ENCODE assay signal across 9 cellular contexts in genomic region chr16:69823831-69824563, GRCh38.
DNase-seq lines count a peak whose midpoint lies in the region; ATAC-seq, FAIRE-seq and TF ChIP-seq lines count a peak whose summit lies in the region.
"Had no signal": no experiment of that assay in that cellular context is flagged by ENCODE, and none has a peak within 500 bp of the region (broad histone marks: within the 10 kb centered on the region; RNA-seq: fewer than 3 reads in every experiment).

No MANE protein-coding gene starts in this region.

- H3K9me1 ChIP-seq in K562 (ENCODE audit: control insufficient read depth, insufficient read depth, low read length): no peaks in the 10 kb centered on the region

- no TSS peak for BruUV-seq in K562 (replicated peaks; lab: Mats Ljungman, UMichigan)

- no peak overlapping the region for H3K4me2 ChIP-seq in K562 (ENCODE audit: insufficient read depth, low read length)

- DNase-seq in K562 (ENCODE audit: extremely low read depth in 1 of 4, low spot score in 3 of 4) (no peak), type B pancreatic cell (ENCODE audit: extremely low spot score, unreplicated experiment) (no peak), NCI-H82 treated with DMSO at 0.1 percent for 48 hours (lab: John Stamatoyannopoulos, UW; ENCODE audit: unreplicated experiment) (no peak), NCI-H1417 treated with DMSO at 0.1 percent for 48 hours (lab: John Stamatoyannopoulos, UW) (no peak)
- DNase-seq in naive thymus-derived CD4-positive, alpha-beta T cell: no peak

- intact Hi-C loops in K562 (cut with micrococcal nuclease): no loop called here
- intact Hi-C loops in naive thymus-derived CD4-positive, alpha-beta T cell (cut with micrococcal nuclease): no loop called here

- H3K27ac ChIP-seq in HEK293 (ENCODE audit: extremely low read depth, low read depth, low read length) (no peak overlapping the region), K562 (ENCODE audit: extremely low read depth, low read depth, low read length) (no peak overlapping the region)
- H3K27ac ChIP-seq in naive thymus-derived CD4-positive, alpha-beta T cell (ENCODE audit: low read depth, low read length): no peak overlapping the region

- TF ChIP-seq POLR2A in K562 (conservative IDR thresholded peaks at IDR 0.05): no peak

- no peak for FAIRE-seq in K562 (lab: Jason Lieb, UNC)
- FAIRE-seq: TTC549 had no signal

- POLR2A ChIA-PET in HEK293 (lab: Yijun Ruan, JAX): no interaction called here
- POLR2A ChIA-PET in K562 (lab: Yijun Ruan, JAX): no interaction called here
- POLR2A ChIA-PET in naive thymus-derived CD4-positive, alpha-beta T cell (lab: Charles Lee): no interaction called here

- no peak overlapping the region for H2AFZ ChIP-seq in K562 (ENCODE audit: low read depth, low read length)

- H3K27me3 ChIP-seq in K562 (ENCODE audit: control insufficient read depth in 2 of 2, insufficient read depth in 2 of 2, low read length in 2 of 2): no peaks in the 10 kb centered on the region
- H3K27me3 ChIP-seq in naive thymus-derived CD4-positive, alpha-beta T cell (ENCODE audit: control insufficient read depth in 2 of 2, insufficient read depth in 2 of 2, low read length in 2 of 2): no peaks in the 10 kb centered on the region

- in situ Hi-C loops in K562 (cut with MboI): no loop called here

- H3K36me3 Mint-ChIP-seq in nephron (ENCODE audit: low read depth) (peaks cover 7% of the 10 kb centered on the region), type B pancreatic cell (peaks cover 14% of the 10 kb centered on the region)
- H3K36me3 Mint-ChIP-seq in naive thymus-derived CD4-positive, alpha-beta T cell: peaks cover 3 to 34% (median 25%) of the 10 kb centered on the region in 5 donors

- H3K36me3 ChIP-seq in HEK293 (ENCODE audit: control insufficient read depth in 2 of 2, insufficient read depth in 1 of 2, low read length in 2 of 2) (peaks cover 0 to 4% of the 10 kb centered on the region in 2 experiments; a peak in 2 of 3 replicates), K562 (ENCODE audit: control insufficient read depth, insufficient read depth, low read length) (no peaks in the 10 kb centered on the region)
- peaks cover 0 to 27% (median 8%) of the 10 kb centered on the region in 3 experiments for H3K36me3 ChIP-seq in naive thymus-derived CD4-positive, alpha-beta T cell (ENCODE audit: control insufficient read depth in 2 of 3, insufficient read depth in 3 of 3, low read length in 3 of 3)

- CTCF ChIA-PET in HEK293 (lab: Yijun Ruan, JAX): interaction anchor here (0.6 kb wide), 2 partner anchors 10 to 28 kb away, joined by 3 read pairs; no protein-coding TSS in a partner anchor
- CTCF ChIA-PET in K562 (lab: Yijun Ruan, JAX; ENCODE audit: low intra/inter-chr PET ratio): no interaction called here
- CTCF ChIA-PET in naive thymus-derived CD4-positive, alpha-beta T cell (lab: Charles Lee): interaction anchor here (0.6 kb wide), 1 partner anchor 491 kb away, joined by 3 read pairs; no protein-coding TSS in a partner anchor

- H3K9me3 ChIP-seq in HEK293 (ENCODE audit: control insufficient read depth, insufficient read depth, low read depth, low read length) (no peaks in the 10 kb centered on the region), K562 (replicated peaks; ENCODE audit: control insufficient read depth, insufficient read depth, low read depth, low read length) (no peaks in the 10 kb centered on the region)
- no peaks in the 10 kb centered on the region for H3K9me3 ChIP-seq in naive thymus-derived CD4-positive, alpha-beta T cell (ENCODE audit: control insufficient read depth in 2 of 3, low read length in 3 of 3)

- H3K9ac ChIP-seq in K562 (ENCODE audit: insufficient read depth in 1 of 2, low read depth in 2 of 2, low read length in 2 of 2): no peak overlapping the region; a peak in 1 of 4 replicates

- H3K4me1 Mint-ChIP-seq in nephron: peaks cover 7% of the 10 kb centered on the region
- H3K4me1 Mint-ChIP-seq in type B pancreatic cell (ENCODE audit: unreplicated experiment): peaks cover 31% of the 10 kb centered on the region
- H3K4me1 Mint-ChIP-seq in naive thymus-derived CD4-positive, alpha-beta T cell: peaks cover 0 to 14% (median 0%) of the 10 kb centered on the region in 7 donors

- H3K4me3 Mint-ChIP-seq in nephron (no peak overlapping the region), type B pancreatic cell (no peak overlapping the region)
- no peak overlapping the region for H3K4me3 Mint-ChIP-seq in naive thymus-derived CD4-positive, alpha-beta T cell

- no peak for TF ChIP-seq CTCF in HEK293 (tag by site-specific recombination; IDR thresholded peaks at IDR 0.05)
- TF ChIP-seq CTCF in K562 (IDR thresholded peaks at IDR 0.05 in 2 of 3, conservative IDR thresholded peaks at IDR 0.05 in 1 of 3; ENCODE audit: insufficient read depth in 2 of 3, low read depth in 1 of 3, low read length in 3 of 3): no peak
- TF ChIP-seq CTCF in nephron (IDR thresholded peaks at IDR 0.05; ENCODE audit: unreplicated experiment in 3 of 3): no peak
- no peak for TF ChIP-seq CTCF in type B pancreatic cell (conservative IDR thresholded peaks at IDR 0.05)

- H4K20me1 ChIP-seq in K562 (replicated peaks; ENCODE audit: control insufficient read depth, insufficient read depth, low read length): no peaks in the 10 kb centered on the region

- H3K4me3 ChIP-seq in HEK293 (ENCODE audit: low read depth, low read length) (no peak overlapping the region), K562 (no peak overlapping the region)
- no peak overlapping the region for H3K4me3 ChIP-seq in naive thymus-derived CD4-positive, alpha-beta T cell (ENCODE audit: low read length)

- no peaks in the 10 kb centered on the region for H3K79me2 ChIP-seq in K562 (ENCODE audit: control insufficient read depth, insufficient read depth, low read length)

- no peak for TF ChIP-seq RAD21 in K562 (CRISPR knock-in tag; conservative IDR thresholded peaks at IDR 0.05 in 1 of 2, IDR thresholded peaks at IDR 0.05 in 1 of 2)

- ATAC-seq in GM18517 (IDR thresholded peaks at IDR 0.05; ENCODE audit: unreplicated experiment) (peak; percentile 75), K562 (no peak)
- ATAC-seq in naive thymus-derived CD4-positive, alpha-beta T cell: no peak

- H3K27me3 Mint-ChIP-seq in nephron (ENCODE audit: low read depth): no peaks in the 10 kb centered on the region
- no peaks in the 10 kb centered on the region for H3K27me3 Mint-ChIP-seq in type B pancreatic cell
- no peaks in the 10 kb centered on the region for H3K27me3 Mint-ChIP-seq in naive thymus-derived CD4-positive, alpha-beta T cell

- WGBS in K562 (ENCODE audit: insufficient coverage, low coverage, missing lambda C conversion rate): 87% methylated on average over 9 of the region's 10 CpGs

- peak overlapping the region; percentile 5 to 73 (median 70) for H3K27ac Mint-ChIP-seq in nephron
- H3K27ac Mint-ChIP-seq in type B pancreatic cell: no peak overlapping the region
- H3K27ac Mint-ChIP-seq in naive thymus-derived CD4-positive, alpha-beta T cell: no peak overlapping the region

- no peak for TF ChIP-seq EP300 in K562 (IDR thresholded peaks at IDR 0.05; ENCODE audit: low read length)

- H3K9me3 Mint-ChIP-seq in nephron (no peaks in the 10 kb centered on the region), type B pancreatic cell (no peaks in the 10 kb centered on the region)
- H3K9me3 Mint-ChIP-seq in naive thymus-derived CD4-positive, alpha-beta T cell: peaks cover 0 to 2% (median 0%) of the 10 kb centered on the region in 11 donors

- H3K4me1 ChIP-seq in HEK293 (ENCODE audit: control insufficient read depth, insufficient read depth, low read length) (no peaks in the 10 kb centered on the region), K562 (replicated peaks in 1 of 2; ENCODE audit: control insufficient read depth in 2 of 2, insufficient read depth in 2 of 2, low read length in 2 of 2) (no peaks in the 10 kb centered on the region; a peak in 1 of 5 replicates)
- H3K4me1 ChIP-seq in naive thymus-derived CD4-positive, alpha-beta T cell (ENCODE audit: control insufficient read depth in 2 of 2, insufficient read depth in 2 of 2, low read length in 2 of 2): no peaks in the 10 kb centered on the region

TF ChIP-seq in HEK293, 187 proteins besides CTCF, POLR2A, EP300 and RAD21 (continues in another document):
- TF ChIP-seq ZNF558 (tag by site-specific recombination; IDR thresholded peaks at IDR 0.05) (no peak), ZNF501 (tag by site-specific recombination; IDR thresholded peaks at IDR 0.05) (no peak), MZF1 (tag by site-specific recombination; IDR thresholded peaks at IDR 0.05; ENCODE audit: borderline replicate concordance) (no peak), ZIC2 (tag by site-specific recombination; IDR thresholded peaks at IDR 0.05) (no peak), ZFHX2 (tag by site-specific recombination; conservative IDR thresholded peaks at IDR 0.05) (no peak), EGR2 (tag by site-specific recombination; IDR thresholded peaks at IDR 0.05; ENCODE audit: low read depth) (0 out of 2 replicates have a peak, but pooled peaks have one; percentile 19), ZNF174 (tag by site-specific recombination; IDR thresholded peaks at IDR 0.05) (no peak)

TF ChIP-seq in K562, 482 proteins besides CTCF, POLR2A, EP300 and RAD21:
- TF ChIP-seq ZNF77 (CRISPR knock-in tag; IDR thresholded peaks at IDR 0.05) (no peak), HNRNPK (IDR thresholded peaks at IDR 0.05; ENCODE audit: low read depth, low read length, poor library complexity, severe bottlenecking) (peak; percentile 28), PCBP1 (IDR thresholded peaks at IDR 0.05; ENCODE audit: low read depth, low read length, poor library complexity, severe bottlenecking) (peak; percentile 58), ZNF785 (CRISPR knock-in tag; IDR thresholded peaks at IDR 0.05) (no peak)
TF ChIP-seq in K562: peak in this region for 2.

Comparison
In these comparisons a context has a peak if more than half of its experiments do, and no peak if none do; other contexts are left out.
1. H3K27ac Mint-ChIP-seq: peak in nephron (3 of 3); none in type B pancreatic cell (single experiment) and naive thymus-derived CD4-positive, alpha-beta T cell (0 of 9).